Comparison of ENCODE assay signal across 11 cellular contexts in genomic region chr1:15760520-15761211, GRCh38. TPM values are rescaled to one million over a fixed set of nuclear protein-coding genes. Genes with fewer than 3 reads are reported as not detected.
A peak's percentile ranks its signal among the peaks of the same experiment; 100 is the strongest.
DNase-seq lines count a peak whose midpoint lies in the region; ATAC-seq and TF ChIP-seq lines count a peak whose summit lies in the region.
"Had no signal": no experiment of that assay in that cellular context is flagged by ENCODE, and none has a peak within 500 bp of the region (broad histone marks: within the 10 kb centered on the region; RNA-seq: fewer than 3 reads in every experiment).

No MANE protein-coding gene starts in this region.

- peak overlapping the region; percentile 83 for H3K27ac Mint-ChIP-seq in mesothelial cell of epicardium
- H3K27ac Mint-ChIP-seq: activated naive CD8-positive, alpha-beta T cell treated with anti-CD3 and anti-CD28 coated beads, Interleukin-2, amount 10 ng/mL, durations not matched to agents 7 days and 5 days had no signal

- H3K9me3 ChIP-seq in vagina = no peaks in the 10 kb centered on the region

- H3K4me1 ChIP-seq in vagina = peaks cover 74% of the 10 kb centered on the region

- H3K27me3 Mint-ChIP-seq in mesothelial cell of epicardium (ENCODE audit: low read depth) = no peaks in the 10 kb centered on the region

- peak; percentile 68 for DNase-seq in NCI-H226
- DNase-seq in epithelial cell of esophagus (ENCODE audit: low read depth) = peak; percentile 55
- no peak for DNase-seq in mesothelial cell of epicardium (ENCODE audit: low spot score in 2 of 2, unreplicated experiment in 2 of 2)
- no peak for DNase-seq in vagina (ENCODE audit: extremely low spot score in 2 of 2)
- DNase-seq in activated CD4-positive, alpha-beta T cell treated with anti-CD3 and anti-CD28 coated beads, Interleukin-2, amount 50 U/mL, for 48 hours = no peak
- no peak for DNase-seq in middle frontal gyrus (ENCODE audit: extremely low spot score, low spot score)
- DNase-seq: activated naive CD8-positive, alpha-beta T cell treated with anti-CD3 and anti-CD28 coated beads, Interleukin-2, amount 10 ng/mL, durations not matched to agents 7 days and 5 days; GOT3 had no signal

- H3K4me3 ChIP-seq in epithelial cell of esophagus (ENCODE audit: low read length) (peak overlapping the region; percentile 30), vagina (peak overlapping the region; percentile 7 to 80)

- TF ChIP-seq CTCF in epithelial cell of esophagus (IDR thresholded peaks at IDR 0.05; ENCODE audit: insufficient read depth, low read depth, low read length, missing control alignments) (no peak), mesothelial cell of epicardium (IDR thresholded peaks at IDR 0.05; ENCODE audit: unreplicated experiment) (no peak), vagina (IDR thresholded peaks at IDR 0.05) (no peak)

- ATAC-seq in GM19455 (IDR thresholded peaks at IDR 0.05; ENCODE audit: unreplicated experiment) (no peak), GM21526 (IDR thresholded peaks at IDR 0.05; ENCODE audit: low FRiP score, unreplicated experiment) (no peak)

- H3K27ac ChIP-seq in vagina = peak overlapping the region; percentile 87

- intact Hi-C loops in vagina (cut with DNase I) = no loop called here

- H3K27me3 ChIP-seq in vagina = no peaks in the 10 kb centered on the region

- H3K4me3 Mint-ChIP-seq in mesothelial cell of epicardium = peak overlapping the region; percentile 87
- H3K4me3 Mint-ChIP-seq: activated naive CD8-positive, alpha-beta T cell treated with anti-CD3 and anti-CD28 coated beads, Interleukin-2, amount 10 ng/mL, durations not matched to agents 7 days and 5 days had no signal

- H3K4me1 Mint-ChIP-seq in mesothelial cell of epicardium = peaks cover 32% of the 10 kb centered on the region

- no peaks in the 10 kb centered on the region for H3K9me3 Mint-ChIP-seq in mesothelial cell of epicardium
- H3K9me3 Mint-ChIP-seq: activated naive CD8-positive, alpha-beta T cell treated with anti-CD3 and anti-CD28 coated beads, Interleukin-2, amount 10 ng/mL, durations not matched to agents 7 days and 5 days had no signal

- H3K36me3 Mint-ChIP-seq in mesothelial cell of epicardium = peaks cover 16% of the 10 kb centered on the region
- H3K36me3 Mint-ChIP-seq: activated naive CD8-positive, alpha-beta T cell treated with anti-CD3 and anti-CD28 coated beads, Interleukin-2, amount 10 ng/mL, durations not matched to agents 7 days and 5 days had no signal

- no peak for TF ChIP-seq POLR2A in vagina (IDR thresholded peaks at IDR 0.05)

- no peaks in the 10 kb centered on the region for H3K36me3 ChIP-seq in vagina

RNA-seq across cellular contexts. Expression of gene FBLIM1, which starts 2.1 kb away (rescaled TPM):
- 101 to 103 TPM (median 101 TPM) in 3 replicates for total RNA-seq in mesothelial cell of epicardium
- 45.2 TPM for total RNA-seq in vagina

RNA-seq across cellular contexts. Expression of gene TMEM82, which starts 18.4 kb away (rescaled TPM):
- total RNA-seq in mesothelial cell of epicardium = not detected in 3 replicates
- total RNA-seq in vagina = not detected
- total RNA-seq: activated naive CD8-positive, alpha-beta T cell treated with anti-CD3 and anti-CD28 coated beads, Interleukin-2, amount 10 ng/mL, durations not matched to agents 7 days and 5 days; NCI-H460 had no signal

RNA-seq across cellular contexts. Expression of gene SLC25A34, which starts 24.6 kb away (rescaled TPM):
- 6.1 to 7.0 TPM (median 6.6 TPM) in 3 replicates for total RNA-seq in mesothelial cell of epicardium
- total RNA-seq in vagina = 3.2 TPM

RNA-seq across cellular contexts. Expression of gene UQCRHL, which starts 46.8 kb away (rescaled TPM):
- total RNA-seq in mesothelial cell of epicardium (2.8 to 3.5 TPM (median 3.0 TPM) in 3 replicates), vagina (1.5 TPM)

Comparison
In these comparisons a context has a peak if more than half of its experiments do, and no peak if none do; other contexts are left out.
1. DNase-seq: peak in NCI-H226 (single experiment) and epithelial cell of esophagus (single experiment); none in mesothelial cell of epicardium (0 of 2), vagina (0 of 2), activated CD4-positive, alpha-beta T cell treated with anti-CD3 and anti-CD28 coated beads, Interleukin-2, amount 50 U/mL, for 48 hours (0 of 2) and middle frontal gyrus (single experiment).